1 cellular context compared by ENCODE assay signal in the genomic region with DNA sequence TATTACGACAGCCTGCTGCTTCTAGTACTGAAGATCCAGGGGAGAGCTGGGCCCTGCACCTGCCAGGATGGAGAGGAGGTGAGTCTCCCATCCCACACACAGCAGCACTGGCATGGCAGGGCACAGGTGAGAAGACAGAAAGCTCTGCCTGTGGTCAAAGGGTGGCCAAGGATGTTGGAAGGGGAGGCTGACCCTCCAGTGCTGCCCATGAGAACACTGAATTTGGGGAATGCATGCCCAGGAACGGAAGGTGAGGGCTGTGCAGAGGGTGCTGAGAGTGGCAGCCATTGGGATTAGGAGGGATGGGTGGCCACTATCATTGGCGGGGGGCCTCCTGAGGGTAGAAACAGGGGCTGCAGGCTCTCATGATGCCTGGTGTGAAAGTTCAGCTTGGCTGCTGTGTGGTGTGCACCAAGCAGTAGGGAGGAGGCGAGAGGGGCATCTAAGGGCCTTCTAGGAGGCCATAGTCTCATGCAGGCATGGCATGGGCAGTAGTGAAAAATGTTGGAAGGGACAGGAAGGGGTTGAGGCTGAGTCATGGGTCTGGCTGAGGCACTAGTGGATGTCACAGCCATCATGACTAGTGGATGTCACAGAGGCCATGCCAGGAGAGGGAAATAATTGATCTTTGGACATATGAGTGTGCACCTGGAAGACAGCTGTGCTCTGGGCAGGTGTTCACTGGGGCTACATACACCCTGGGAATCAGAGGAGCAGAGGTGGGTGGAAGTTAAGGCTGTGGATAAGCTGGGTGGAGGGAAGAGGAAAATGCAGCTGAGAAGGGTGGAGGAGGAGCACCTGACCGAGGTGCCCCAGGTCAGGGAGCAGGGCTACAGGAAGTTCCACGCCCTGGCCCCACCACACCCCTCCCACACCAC.
TF ChIP-seq lines count a peak whose summit lies in the region.

No MANE protein-coding gene starts in this region.

TF ChIP-seq in K562, 482 proteins besides CTCF, POLR2A, EP300 and RAD21 (continues in another document):
- TF ChIP-seq, protein P1, sequence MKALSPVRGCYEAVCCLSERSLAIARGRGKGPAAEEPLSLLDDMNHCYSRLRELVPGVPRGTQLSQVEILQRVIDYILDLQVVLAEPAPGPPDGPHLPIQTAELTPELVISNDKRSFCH (CRISPR knock-in tag; IDR thresholded peaks at IDR 0.05) = 0 out of 2 replicates have a peak, but pooled peaks have one; percentile 51
- TF ChIP-seq, protein P1 (tag; IDR thresholded peaks at IDR 0.05) = peak; percentile 38; the same call in 1 of the 2 replicates
- TF ChIP-seq, protein P2, sequence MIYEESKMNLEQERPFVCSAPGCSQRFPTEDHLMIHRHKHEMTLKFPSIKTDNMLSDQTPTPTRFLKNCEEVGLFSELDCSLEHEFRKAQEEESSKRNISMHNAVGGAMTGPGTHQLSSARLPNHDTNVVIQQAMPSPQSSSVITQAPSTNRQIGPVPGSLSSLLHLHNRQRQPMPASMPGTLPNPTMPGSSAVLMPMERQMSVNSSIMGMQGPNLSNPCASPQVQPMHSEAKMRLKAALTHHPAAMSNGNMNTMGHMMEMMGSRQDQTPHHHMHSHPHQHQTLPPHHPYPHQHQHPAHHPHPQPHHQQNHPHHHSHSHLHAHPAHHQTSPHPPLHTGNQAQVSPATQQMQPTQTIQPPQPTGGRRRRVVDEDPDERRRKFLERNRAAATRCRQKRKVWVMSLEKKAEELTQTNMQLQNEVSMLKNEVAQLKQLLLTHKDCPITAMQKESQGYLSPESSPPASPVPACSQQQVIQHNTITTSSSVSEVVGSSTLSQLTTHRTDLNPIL (CRISPR knock-in tag; IDR thresholded peaks at IDR 0.05) = no peak
- no peak for TF ChIP-seq PHB2 (IDR thresholded peaks at IDR 0.05; ENCODE audit: low read depth)
- no peak for TF ChIP-seq NEUROD1 (IDR thresholded peaks at IDR 0.05; ENCODE audit: borderline replicate concordance, low read depth, low read length, partially characterized antibody)
- TF ChIP-seq RBFOX2 (IDR thresholded peaks at IDR 0.05; ENCODE audit: low read depth, low read length) = no peak
- 0 out of 2 replicates have a peak, but pooled peaks have one; percentile 6 for TF ChIP-seq CREB1 (IDR thresholded peaks at IDR 0.05)
- TF ChIP-seq CREB1 (CRISPR knock-in tag; IDR thresholded peaks at IDR 0.05) = no peak
- no peak for TF ChIP-seq L3MBTL2 (IDR thresholded peaks at IDR 0.05)
- TF ChIP-seq, protein P3, sequence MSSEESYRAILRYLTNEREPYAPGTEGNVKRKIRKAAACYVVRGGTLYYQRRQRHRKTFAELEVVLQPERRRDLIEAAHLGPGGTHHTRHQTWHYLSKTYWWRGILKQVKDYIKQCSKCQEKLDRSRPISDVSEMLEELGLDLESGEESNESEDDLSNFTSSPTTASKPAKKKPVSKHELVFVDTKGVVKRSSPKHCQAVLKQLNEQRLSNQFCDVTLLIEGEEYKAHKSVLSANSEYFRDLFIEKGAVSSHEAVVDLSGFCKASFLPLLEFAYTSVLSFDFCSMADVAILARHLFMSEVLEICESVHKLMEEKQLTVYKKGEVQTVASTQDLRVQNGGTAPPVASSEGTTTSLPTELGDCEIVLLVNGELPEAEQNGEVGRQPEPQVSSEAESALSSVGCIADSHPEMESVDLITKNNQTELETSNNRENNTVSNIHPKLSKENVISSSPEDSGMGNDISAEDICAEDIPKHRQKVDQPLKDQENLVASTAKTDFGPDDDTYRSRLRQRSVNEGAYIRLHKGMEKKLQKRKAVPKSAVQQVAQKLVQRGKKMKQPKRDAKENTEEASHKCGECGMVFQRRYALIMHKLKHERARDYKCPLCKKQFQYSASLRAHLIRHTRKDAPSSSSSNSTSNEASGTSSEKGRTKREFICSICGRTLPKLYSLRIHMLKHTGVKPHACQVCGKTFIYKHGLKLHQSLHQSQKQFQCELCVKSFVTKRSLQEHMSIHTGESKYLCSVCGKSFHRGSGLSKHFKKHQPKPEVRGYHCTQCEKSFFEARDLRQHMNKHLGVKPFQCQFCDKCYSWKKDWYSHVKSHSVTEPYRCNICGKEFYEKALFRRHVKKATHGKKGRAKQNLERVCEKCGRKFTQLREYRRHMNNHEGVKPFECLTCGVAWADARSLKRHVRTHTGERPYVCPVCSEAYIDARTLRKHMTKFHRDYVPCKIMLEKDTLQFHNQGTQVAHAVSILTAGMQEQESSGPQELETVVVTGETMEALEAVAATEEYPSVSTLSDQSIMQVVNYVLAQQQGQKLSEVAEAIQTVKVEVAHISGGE (CRISPR knock-in tag; IDR thresholded peaks at IDR 0.05) = no peak
- TF ChIP-seq TEAD4 (IDR thresholded peaks at IDR 0.05; ENCODE audit: low read length) = no peak
- 0 out of 2 replicates have a peak, but pooled peaks have one; percentile 78 for TF ChIP-seq TEAD4 (CRISPR knock-in tag; IDR thresholded peaks at IDR 0.05; ENCODE audit: borderline replicate concordance)
- 0 out of 2 replicates have a peak, but pooled peaks have one; percentile 23 for TF ChIP-seq JUN (IDR thresholded peaks at IDR 0.05; ENCODE audit: borderline replicate concordance, low read depth, low read length)
- peak; percentile 84 for TF ChIP-seq JUN (CRISPR knock-in tag; IDR thresholded peaks at IDR 0.05; ENCODE audit: borderline replicate concordance)
- no peak for TF ChIP-seq HIVEP1 (CRISPR knock-in tag; IDR thresholded peaks at IDR 0.05)
- 0 out of 2 replicates have a peak, but pooled peaks have one; percentile 44 for TF ChIP-seq ZNF695 (CRISPR knock-in tag; IDR thresholded peaks at IDR 0.05)
- no peak for TF ChIP-seq ZKSCAN1 (IDR thresholded peaks at IDR 0.05; ENCODE audit: low read depth, low read length)
- no peak for TF ChIP-seq SLC30A9 (CRISPR knock-in tag; IDR thresholded peaks at IDR 0.05)
- TF ChIP-seq FOXK1 (CRISPR knock-in tag; IDR thresholded peaks at IDR 0.05; ENCODE audit: borderline replicate concordance) = 0 out of 2 replicates have a peak, but pooled peaks have one; percentile 21
- no peak for TF ChIP-seq TGIF2 (CRISPR knock-in tag; IDR thresholded peaks at IDR 0.05)
- TF ChIP-seq, protein P4, sequence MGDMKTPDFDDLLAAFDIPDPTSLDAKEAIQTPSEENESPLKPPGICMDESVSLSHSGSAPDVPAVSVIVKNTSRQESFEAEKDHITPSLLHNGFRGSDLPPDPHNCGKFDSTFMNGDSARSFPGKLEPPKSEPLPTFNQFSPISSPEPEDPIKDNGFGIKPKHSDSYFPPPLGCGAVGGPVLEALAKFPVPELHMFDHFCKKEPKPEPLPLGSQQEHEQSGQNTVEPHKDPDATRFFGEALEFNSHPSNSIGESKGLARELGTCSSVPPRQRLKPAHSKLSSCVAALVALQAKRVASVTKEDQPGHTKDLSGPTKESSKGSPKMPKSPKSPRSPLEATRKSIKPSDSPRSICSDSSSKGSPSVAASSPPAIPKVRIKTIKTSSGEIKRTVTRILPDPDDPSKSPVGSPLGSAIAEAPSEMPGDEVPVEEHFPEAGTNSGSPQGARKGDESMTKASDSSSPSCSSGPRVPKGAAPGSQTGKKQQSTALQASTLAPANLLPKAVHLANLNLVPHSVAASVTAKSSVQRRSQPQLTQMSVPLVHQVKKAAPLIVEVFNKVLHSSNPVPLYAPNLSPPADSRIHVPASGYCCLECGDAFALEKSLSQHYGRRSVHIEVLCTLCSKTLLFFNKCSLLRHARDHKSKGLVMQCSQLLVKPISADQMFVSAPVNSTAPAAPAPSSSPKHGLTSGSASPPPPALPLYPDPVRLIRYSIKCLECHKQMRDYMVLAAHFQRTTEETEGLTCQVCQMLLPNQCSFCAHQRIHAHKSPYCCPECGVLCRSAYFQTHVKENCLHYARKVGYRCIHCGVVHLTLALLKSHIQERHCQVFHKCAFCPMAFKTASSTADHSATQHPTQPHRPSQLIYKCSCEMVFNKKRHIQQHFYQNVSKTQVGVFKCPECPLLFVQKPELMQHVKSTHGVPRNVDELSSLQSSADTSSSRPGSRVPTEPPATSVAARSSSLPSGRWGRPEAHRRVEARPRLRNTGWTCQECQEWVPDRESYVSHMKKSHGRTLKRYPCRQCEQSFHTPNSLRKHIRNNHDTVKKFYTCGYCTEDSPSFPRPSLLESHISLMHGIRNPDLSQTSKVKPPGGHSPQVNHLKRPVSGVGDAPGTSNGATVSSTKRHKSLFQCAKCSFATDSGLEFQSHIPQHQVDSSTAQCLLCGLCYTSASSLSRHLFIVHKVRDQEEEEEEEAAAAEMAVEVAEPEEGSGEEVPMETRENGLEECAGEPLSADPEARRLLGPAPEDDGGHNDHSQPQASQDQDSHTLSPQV (IDR thresholded peaks at IDR 0.05) = no peak
- TF ChIP-seq ZNF224 (CRISPR knock-in tag; IDR thresholded peaks at IDR 0.05) = 0 out of 2 replicates have a peak, but pooled peaks have one; percentile 39
- TF ChIP-seq ZNF263 (CRISPR knock-in tag; IDR thresholded peaks at IDR 0.05; ENCODE audit: borderline replicate concordance) = no peak
- TF ChIP-seq, protein P5, sequence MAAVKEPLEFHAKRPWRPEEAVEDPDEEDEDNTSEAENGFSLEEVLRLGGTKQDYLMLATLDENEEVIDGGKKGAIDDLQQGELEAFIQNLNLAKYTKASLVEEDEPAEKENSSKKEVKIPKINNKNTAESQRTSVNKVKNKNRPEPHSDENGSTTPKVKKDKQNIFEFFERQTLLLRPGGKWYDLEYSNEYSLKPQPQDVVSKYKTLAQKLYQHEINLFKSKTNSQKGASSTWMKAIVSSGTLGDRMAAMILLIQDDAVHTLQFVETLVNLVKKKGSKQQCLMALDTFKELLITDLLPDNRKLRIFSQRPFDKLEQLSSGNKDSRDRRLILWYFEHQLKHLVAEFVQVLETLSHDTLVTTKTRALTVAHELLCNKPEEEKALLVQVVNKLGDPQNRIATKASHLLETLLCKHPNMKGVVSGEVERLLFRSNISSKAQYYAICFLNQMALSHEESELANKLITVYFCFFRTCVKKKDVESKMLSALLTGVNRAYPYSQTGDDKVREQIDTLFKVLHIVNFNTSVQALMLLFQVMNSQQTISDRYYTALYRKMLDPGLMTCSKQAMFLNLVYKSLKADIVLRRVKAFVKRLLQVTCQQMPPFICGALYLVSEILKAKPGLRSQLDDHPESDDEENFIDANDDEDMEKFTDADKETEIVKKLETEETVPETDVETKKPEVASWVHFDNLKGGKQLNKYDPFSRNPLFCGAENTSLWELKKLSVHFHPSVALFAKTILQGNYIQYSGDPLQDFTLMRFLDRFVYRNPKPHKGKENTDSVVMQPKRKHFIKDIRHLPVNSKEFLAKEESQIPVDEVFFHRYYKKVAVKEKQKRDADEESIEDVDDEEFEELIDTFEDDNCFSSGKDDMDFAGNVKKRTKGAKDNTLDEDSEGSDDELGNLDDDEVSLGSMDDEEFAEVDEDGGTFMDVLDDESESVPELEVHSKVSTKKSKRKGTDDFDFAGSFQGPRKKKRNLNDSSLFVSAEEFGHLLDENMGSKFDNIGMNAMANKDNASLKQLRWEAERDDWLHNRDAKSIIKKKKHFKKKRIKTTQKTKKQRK (IDR thresholded peaks at IDR 0.05; ENCODE audit: borderline replicate concordance, low read depth, low read length) = no peak
- TF ChIP-seq NBN (IDR thresholded peaks at IDR 0.05; ENCODE audit: low read depth) = no peak
- TF ChIP-seq CXXC5 (CRISPR knock-in tag; IDR thresholded peaks at IDR 0.05) = no peak
- no peak for TF ChIP-seq ZNF124 (CRISPR knock-in tag; IDR thresholded peaks at IDR 0.05)
- TF ChIP-seq, protein P6, sequence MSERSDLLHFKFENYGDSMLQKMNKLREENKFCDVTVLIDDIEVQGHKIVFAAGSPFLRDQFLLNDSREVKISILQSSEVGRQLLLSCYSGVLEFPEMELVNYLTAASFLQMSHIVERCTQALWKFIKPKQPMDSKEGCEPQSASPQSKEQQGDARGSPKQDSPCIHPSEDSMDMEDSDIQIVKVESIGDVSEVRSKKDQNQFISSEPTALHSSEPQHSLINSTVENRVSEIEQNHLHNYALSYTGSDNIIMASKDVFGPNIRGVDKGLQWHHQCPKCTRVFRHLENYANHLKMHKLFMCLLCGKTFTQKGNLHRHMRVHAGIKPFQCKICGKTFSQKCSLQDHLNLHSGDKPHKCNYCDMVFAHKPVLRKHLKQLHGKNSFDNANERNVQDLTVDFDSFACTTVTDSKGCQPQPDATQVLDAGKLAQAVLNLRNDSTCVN (CRISPR knock-in tag; IDR thresholded peaks at IDR 0.05) = peak; percentile 31; the same call in 1 of the 2 replicates
- no peak for TF ChIP-seq SMARCE1 (IDR thresholded peaks at IDR 0.05)
- TF ChIP-seq TEAD1 (CRISPR knock-in tag; IDR thresholded peaks at IDR 0.05) = 0 out of 4 replicates have a peak, but pooled peaks of 1 of the 2 experiments have one; percentile 38
- TF ChIP-seq JUND (IDR thresholded peaks at IDR 0.05; ENCODE audit: borderline replicate concordance, low read depth, low read length) = 0 out of 2 replicates have a peak, but pooled peaks have one; percentile 0
- no peak for TF ChIP-seq JUND (tag; IDR thresholded peaks at IDR 0.05; ENCODE audit: borderline replicate concordance, low read depth, low read length)
- 0 out of 4 replicates have a peak, but pooled peaks of 1 of the 2 experiments have one; percentile 7 for TF ChIP-seq RCOR1 (IDR thresholded peaks at IDR 0.05; ENCODE audit: borderline replicate concordance in 1 of 2, low read depth in 2 of 2, low read length in 2 of 2)
- TF ChIP-seq NFXL1 (CRISPR knock-in tag; IDR thresholded peaks at IDR 0.05) = no peak
- no peak for TF ChIP-seq KDM2B (CRISPR knock-in tag; IDR thresholded peaks at IDR 0.05)
- TF ChIP-seq, protein P7, sequence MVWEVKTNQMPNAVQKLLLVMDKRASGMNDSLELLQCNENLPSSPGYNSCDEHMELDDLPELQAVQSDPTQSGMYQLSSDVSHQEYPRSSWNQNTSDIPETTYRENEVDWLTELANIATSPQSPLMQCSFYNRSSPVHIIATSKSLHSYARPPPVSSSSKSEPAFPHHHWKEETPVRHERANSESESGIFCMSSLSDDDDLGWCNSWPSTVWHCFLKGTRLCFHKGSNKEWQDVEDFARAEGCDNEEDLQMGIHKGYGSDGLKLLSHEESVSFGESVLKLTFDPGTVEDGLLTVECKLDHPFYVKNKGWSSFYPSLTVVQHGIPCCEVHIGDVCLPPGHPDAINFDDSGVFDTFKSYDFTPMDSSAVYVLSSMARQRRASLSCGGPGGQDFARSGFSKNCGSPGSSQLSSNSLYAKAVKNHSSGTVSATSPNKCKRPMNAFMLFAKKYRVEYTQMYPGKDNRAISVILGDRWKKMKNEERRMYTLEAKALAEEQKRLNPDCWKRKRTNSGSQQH (CRISPR knock-in tag; IDR thresholded peaks at IDR 0.05) = 0 out of 2 replicates have a peak, but pooled peaks have one; percentile 6
- 0 out of 2 replicates have a peak, but pooled peaks have one; percentile 33 for TF ChIP-seq ZNF175 (CRISPR knock-in tag; IDR thresholded peaks at IDR 0.05; ENCODE audit: low read depth)
- TF ChIP-seq ZNF24 (IDR thresholded peaks at IDR 0.05) = no peak
- TF ChIP-seq, protein P8, sequence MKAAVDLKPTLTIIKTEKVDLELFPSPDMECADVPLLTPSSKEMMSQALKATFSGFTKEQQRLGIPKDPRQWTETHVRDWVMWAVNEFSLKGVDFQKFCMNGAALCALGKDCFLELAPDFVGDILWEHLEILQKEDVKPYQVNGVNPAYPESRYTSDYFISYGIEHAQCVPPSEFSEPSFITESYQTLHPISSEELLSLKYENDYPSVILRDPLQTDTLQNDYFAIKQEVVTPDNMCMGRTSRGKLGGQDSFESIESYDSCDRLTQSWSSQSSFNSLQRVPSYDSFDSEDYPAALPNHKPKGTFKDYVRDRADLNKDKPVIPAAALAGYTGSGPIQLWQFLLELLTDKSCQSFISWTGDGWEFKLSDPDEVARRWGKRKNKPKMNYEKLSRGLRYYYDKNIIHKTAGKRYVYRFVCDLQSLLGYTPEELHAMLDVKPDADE (conservative IDR thresholded peaks at IDR 0.05; ENCODE audit: control insufficient read depth, low read depth, low read length) = no peak
- no peak for TF ChIP-seq SP1 (CRISPR knock-in tag; IDR thresholded peaks at IDR 0.05)
- TF ChIP-seq CEBPG (CRISPR knock-in tag; IDR thresholded peaks at IDR 0.05) = 0 out of 2 replicates have a peak, but pooled peaks have one; percentile 2
- no peak for TF ChIP-seq CEBPG (tag; conservative IDR thresholded peaks at IDR 0.05 in 1 of 2, IDR thresholded peaks at IDR 0.05 in 1 of 2)
- peak in 1 of 2 experiments; percentile 68; a peak in 1 of 4 replicates for TF ChIP-seq KDM4B (IDR thresholded peaks at IDR 0.05; ENCODE audit: borderline replicate concordance in 2 of 2, low read depth in 1 of 2)
